Comparison of ENCODE assay signal across 31 cellular contexts in genomic region chr4:61182915-61183314, GRCh38. TPM values are rescaled to one million over a fixed set of nuclear protein-coding genes. Genes with fewer than 3 reads are reported as not detected.
"Had no signal": no experiment of that assay in that cellular context is flagged by ENCODE, and none has a peak within 500 bp of the region (broad histone marks: within the 10 kb centered on the region; RNA-seq: fewer than 3 reads in every experiment).

No MANE protein-coding gene starts in this region.

- H3K4me1 ChIP-seq: adrenal gland, body of pancreas, esophagus muscularis mucosa, foreskin keratinocyte, heart left ventricle, right lobe of liver had no signal

- DNase-seq: activated B cell treated with CpG ODN at 0.5 μM for 24 hours; activated CD4-positive, alpha-beta T cell treated with anti-CD3 and anti-CD28 coated beads, Interleukin-2, amount 50 U/mL, for 1 hour; activated CD8-positive, alpha-beta memory T cell treated with anti-CD3 and anti-CD28 coated beads, Interleukin-2, amount 10 ng/mL, durations not matched to agents 7 days and 5 days; activated CD8-positive, alpha-beta T cell treated with anti-CD3 and anti-CD28 coated beads, Interleukin-2, amount 10 ng/mL, durations not matched to agents 7 days and 5 days; activated naive CD4-positive, alpha-beta T cell; activated naive CD8-positive, alpha-beta T cell treated with anti-CD3 and anti-CD28 coated beads for 36 hours; activated T-cell treated with anti-CD3 and anti-CD28 coated beads for 4 hours; activated T-cell treated with anti-CD3 and anti-CD28 coated beads, Interleukin-2, amount 50 U/mL, for 72 hours; adrenal gland; aorta; body of pancreas; dermis blood vessel endothelial cell; effector CD4-positive, alpha-beta T cell; foreskin keratinocyte; heart left ventricle; hypothalamus; immature natural killer cell; kidney; left colon; midbrain; naive thymus-derived CD4-positive, alpha-beta T cell; ovary; right lobe of liver; stimulated activated CD4-positive, alpha-beta T cell treated with anti-CD3 and anti-CD28 coated beads, Interleukin-12 subunit alpha, Interleukin-12 subunit beta, amount 100 ng/mL, for 4 hours; stimulated activated CD4-positive, alpha-beta T cell treated with anti-CD3 and anti-CD28 coated beads, Interleukin-4, amount 100 ng/mL, for 1 hour; stimulated activated naive CD8-positive, alpha-beta T cell treated with anti-CD3 and anti-CD28 coated beads, Interleukin-15, Interleukin-2, amounts not matched to agents 100 U/mL and 50 U/mL, for 24 hours; T-helper 9 cell; trophoblast cell had no signal

- H3K27ac Mint-ChIP-seq: activated B cell treated with CpG ODN at 0.5 μM for 24 hours; activated CD8-positive, alpha-beta memory T cell treated with anti-CD3 and anti-CD28 coated beads, Interleukin-2, amount 10 ng/mL, durations not matched to agents 7 days and 5 days; activated CD8-positive, alpha-beta T cell treated with anti-CD3 and anti-CD28 coated beads, Interleukin-2, amount 10 ng/mL, durations not matched to agents 7 days and 5 days; activated naive CD8-positive, alpha-beta T cell treated with anti-CD3 and anti-CD28 coated beads for 36 hours; activated T-cell treated with anti-CD3 and anti-CD28 coated beads, Interleukin-2, amount 50 U/mL, for 72 hours; immature natural killer cell; naive thymus-derived CD4-positive, alpha-beta T cell; progenitor cell of endocrine pancreas had no signal

- H3K27me3 ChIP-seq: adrenal gland, body of pancreas, esophagus muscularis mucosa, foreskin keratinocyte, heart left ventricle, ovary, right lobe of liver had no signal

- H3K4me1 Mint-ChIP-seq: activated B cell treated with CpG ODN at 0.5 μM for 24 hours; activated CD8-positive, alpha-beta memory T cell treated with anti-CD3 and anti-CD28 coated beads, Interleukin-2, amount 10 ng/mL, durations not matched to agents 7 days and 5 days; activated naive CD8-positive, alpha-beta T cell treated with anti-CD3 and anti-CD28 coated beads for 36 hours; immature natural killer cell; naive thymus-derived CD4-positive, alpha-beta T cell had no signal

- ATAC-seq: activated CD8-positive, alpha-beta memory T cell treated with anti-CD3 and anti-CD28 coated beads, Interleukin-2, amount 10 ng/mL, durations not matched to agents 7 days and 5 days; activated CD8-positive, alpha-beta T cell treated with anti-CD3 and anti-CD28 coated beads, Interleukin-2, amount 10 ng/mL, durations not matched to agents 7 days and 5 days; activated T-cell treated with anti-CD3 and anti-CD28 coated beads, Interleukin-2, amount 50 U/mL, for 72 hours; body of pancreas; foreskin keratinocyte; heart left ventricle; left colon; naive thymus-derived CD4-positive, alpha-beta T cell; right lobe of liver; stimulated activated naive CD8-positive, alpha-beta T cell treated with anti-CD3 and anti-CD28 coated beads, Interleukin-15, Interleukin-2, amounts not matched to agents 100 U/mL and 50 U/mL, for 24 hours had no signal

- H3K9me3 ChIP-seq: adrenal gland, ovary, right lobe of liver had no signal

- H3K9me3 Mint-ChIP-seq: activated B cell treated with CpG ODN at 0.5 μM for 24 hours had no signal

- H3K4me3 ChIP-seq: adrenal gland, body of pancreas, esophagus muscularis mucosa, heart left ventricle, ovary, right lobe of liver, thoracic aorta had no signal

- H3K4me3 Mint-ChIP-seq: activated B cell treated with CpG ODN at 0.5 μM for 24 hours; activated CD8-positive, alpha-beta memory T cell treated with anti-CD3 and anti-CD28 coated beads, Interleukin-2, amount 10 ng/mL, durations not matched to agents 7 days and 5 days; activated CD8-positive, alpha-beta T cell treated with anti-CD3 and anti-CD28 coated beads, Interleukin-2, amount 10 ng/mL, durations not matched to agents 7 days and 5 days; activated naive CD8-positive, alpha-beta T cell treated with anti-CD3 and anti-CD28 coated beads for 36 hours; activated T-cell treated with anti-CD3 and anti-CD28 coated beads, Interleukin-2, amount 50 U/mL, for 72 hours; immature natural killer cell; naive thymus-derived CD4-positive, alpha-beta T cell had no signal

- H3K27me3 Mint-ChIP-seq: activated B cell treated with CpG ODN at 0.5 μM for 24 hours; activated CD8-positive, alpha-beta memory T cell treated with anti-CD3 and anti-CD28 coated beads, Interleukin-2, amount 10 ng/mL, durations not matched to agents 7 days and 5 days; activated naive CD8-positive, alpha-beta T cell treated with anti-CD3 and anti-CD28 coated beads for 36 hours; naive thymus-derived CD4-positive, alpha-beta T cell had no signal

- H3K36me3 ChIP-seq: adrenal gland, esophagus muscularis mucosa, heart left ventricle, ovary, right lobe of liver, thoracic aorta had no signal

- H3K27ac ChIP-seq: adrenal gland, body of pancreas, esophagus muscularis mucosa, foreskin keratinocyte, heart left ventricle, ovary, right lobe of liver, thoracic aorta had no signal

- H3K36me3 Mint-ChIP-seq: activated CD8-positive, alpha-beta memory T cell treated with anti-CD3 and anti-CD28 coated beads, Interleukin-2, amount 10 ng/mL, durations not matched to agents 7 days and 5 days; activated naive CD8-positive, alpha-beta T cell treated with anti-CD3 and anti-CD28 coated beads for 36 hours; immature natural killer cell; naive thymus-derived CD4-positive, alpha-beta T cell had no signal

RNA-seq across cellular contexts. Expression of gene ADGRL3, which starts 17.2 kb away (rescaled TPM):
- total RNA-seq: activated B cell treated with CpG ODN at 0.5 μM for 24 hours; activated CD8-positive, alpha-beta memory T cell treated with anti-CD3 and anti-CD28 coated beads, Interleukin-2, amount 10 ng/mL, durations not matched to agents 7 days and 5 days; activated CD8-positive, alpha-beta T cell treated with anti-CD3 and anti-CD28 coated beads, Interleukin-2, amount 10 ng/mL, durations not matched to agents 7 days and 5 days; activated naive CD8-positive, alpha-beta T cell treated with anti-CD3 and anti-CD28 coated beads for 36 hours; activated T-cell treated with anti-CD3 and anti-CD28 coated beads, Interleukin-2, amount 50 U/mL, for 72 hours; naive thymus-derived CD4-positive, alpha-beta T cell had no signal
- polyA plus RNA-seq: immature natural killer cell; naive thymus-derived CD4-positive, alpha-beta T cell had no signal
